Comparison of ENCODE assay signal across 7 cellular contexts in the genomic region with DNA sequence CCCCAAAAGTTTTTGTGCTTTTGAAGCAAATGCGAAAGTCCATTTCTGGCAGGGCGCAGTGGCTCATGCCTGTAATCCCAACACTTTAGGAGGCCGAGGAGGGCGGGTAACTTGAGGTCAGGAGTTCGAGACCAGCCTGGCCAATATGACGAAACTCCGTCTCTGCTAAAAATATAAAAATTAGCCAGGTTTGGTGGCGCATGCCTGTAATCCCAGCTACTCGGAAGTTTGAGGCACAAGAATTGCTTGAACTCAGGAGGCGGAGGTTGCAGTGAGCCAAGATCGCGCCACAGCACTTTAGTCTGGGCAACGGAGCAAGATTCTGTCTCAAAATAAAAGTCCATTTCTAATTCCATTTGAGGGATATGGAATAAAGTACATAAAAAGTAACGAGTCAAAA.
DNase-seq lines count a peak whose midpoint lies in the region; ATAC-seq and TF ChIP-seq lines count a peak whose summit lies in the region.
"Not testable (repeated sequence)": the region's sequence is repeated elsewhere in the genome, so short reads cannot be mapped to it uniquely, and the experiment has no call there.

No MANE protein-coding gene starts in this region.

- not testable (repeated sequence) for DNase-seq in RWPE1 (ENCODE audit: low spot score); prostate gland (ENCODE audit: low spot score); spleen; upper lobe of left lung

- CTCF ChIA-PET in RWPE1 (lab: Yijun Ruan, JAX) = not testable (repeated sequence)

- not testable (repeated sequence) for H3K4me3 ChIP-seq in gastroesophageal sphincter; mucosa of rectum (ENCODE audit: low read length in 2 of 2); prostate gland; spleen; upper lobe of left lung

- 69 to 74% methylated on average over 10 to 14 of the region's 14 CpGs for WGBS in gastroesophageal sphincter (ENCODE audit: low coverage in 1 of 2), 2 donors
- WGBS in prostate gland = 86% methylated on average over 14 of the region's 14 CpGs
- WGBS in spleen, 5 donors = 79 to 91% (median 88%) methylated on average over 14 of the region's 14 CpGs
- 84 to 90% methylated on average over 14 of the region's 14 CpGs for WGBS in upper lobe of left lung, 2 donors

- ATAC-seq in gastroesophageal sphincter; upper lobe of left lung (ENCODE audit: low FRiP score in 2 of 2): not testable (repeated sequence)

- H3K27ac ChIP-seq in RWPE1 (peak overlapping the region; percentile 78), cingulate gyrus (ENCODE audit: low read depth, low read length) (peak overlapping the region; percentile 78), gastroesophageal sphincter (peak overlapping the region; percentile 90 to 98 (median 94)), mucosa of rectum (ENCODE audit: low read depth in 2 of 2, low read length in 2 of 2) (peak overlapping the region; percentile 74 to 75), prostate gland (peak overlapping the region; percentile 80 to 81), spleen (peak overlapping the region in 7 of 8 donors; percentile 2 to 71 (median 62)), upper lobe of left lung (peak overlapping the region in 3 of 4 donors; percentile 72 to 78 (median 75))

- POLR2A ChIA-PET in RWPE1 (lab: Yijun Ruan, JAX; ENCODE audit: low non-redundant PET) = not testable (repeated sequence)

- H3K27me3 ChIP-seq in gastroesophageal sphincter; mucosa of rectum (ENCODE audit: control insufficient read depth in 2 of 2, insufficient read depth in 2 of 2, low read length in 2 of 2); prostate gland (replicated peaks; ENCODE audit: insufficient read depth); upper lobe of left lung: not testable (repeated sequence)
- peaks cover 0 to 44% (median 0%) of the 10 kb centered on the region in 7 donors for H3K27me3 ChIP-seq in spleen (replicated peaks in 1 of 7)

- H3K4me1 ChIP-seq in gastroesophageal sphincter (peaks cover 25 to 94% (median 33%) of the 10 kb centered on the region in 3 donors), spleen (peaks cover 0 to 39% (median 15%) of the 10 kb centered on the region in 6 donors), upper lobe of left lung (peaks cover 10 to 36% (median 18%) of the 10 kb centered on the region in 4 donors)
- H3K4me1 ChIP-seq in mucosa of rectum (ENCODE audit: control insufficient read depth in 2 of 2, insufficient read depth in 2 of 2, low read length in 2 of 2); prostate gland (replicated peaks): not testable (repeated sequence)

- not testable (repeated sequence) for H3K9me3 ChIP-seq in gastroesophageal sphincter; mucosa of rectum (ENCODE audit: control insufficient read depth in 2 of 2, low read length in 2 of 2); prostate gland; spleen; upper lobe of left lung

- not testable (repeated sequence) for H3K9ac ChIP-seq in mucosa of rectum (ENCODE audit: low read depth in 1 of 2, low read length in 2 of 2)

- TF ChIP-seq EP300 in gastroesophageal sphincter (IDR thresholded peaks at IDR 0.05) = peak; percentile 61
- TF ChIP-seq EP300 in upper lobe of left lung (IDR thresholded peaks at IDR 0.05) = not testable (repeated sequence)

- not testable (repeated sequence) for H3K36me3 ChIP-seq in gastroesophageal sphincter; mucosa of rectum (ENCODE audit: control insufficient read depth in 2 of 2, insufficient read depth in 2 of 2, low read length in 2 of 2); prostate gland; spleen; upper lobe of left lung

- intact Hi-C loops in prostate gland (cut with DNase I) = loop anchor here (2.0 to 5.0 kb wide), 2 partner anchors 55 to 88 kb away; a partner anchor contains a TSS
- intact Hi-C loops in spleen (cut with DNase I; ENCODE audit: low total_unique reads) = not testable (repeated sequence)

- not testable (repeated sequence) for TF ChIP-seq CTCF in RWPE1 (conservative IDR thresholded peaks at IDR 0.05; ENCODE audit: low read depth); gastroesophageal sphincter (IDR thresholded peaks at IDR 0.05); prostate gland (IDR thresholded peaks at IDR 0.05); spleen (IDR thresholded peaks at IDR 0.05 in 8 of 11, conservative IDR thresholded peaks at IDR 0.05 in 3 of 11); upper lobe of left lung (IDR thresholded peaks at IDR 0.05)

- TF ChIP-seq POLR2A in gastroesophageal sphincter (IDR thresholded peaks at IDR 0.05); prostate gland (IDR thresholded peaks at IDR 0.05); spleen (IDR thresholded peaks at IDR 0.05); upper lobe of left lung (IDR thresholded peaks at IDR 0.05): not testable (repeated sequence)
